8 cellular contexts compared by ENCODE assay signal in the genomic region with DNA sequence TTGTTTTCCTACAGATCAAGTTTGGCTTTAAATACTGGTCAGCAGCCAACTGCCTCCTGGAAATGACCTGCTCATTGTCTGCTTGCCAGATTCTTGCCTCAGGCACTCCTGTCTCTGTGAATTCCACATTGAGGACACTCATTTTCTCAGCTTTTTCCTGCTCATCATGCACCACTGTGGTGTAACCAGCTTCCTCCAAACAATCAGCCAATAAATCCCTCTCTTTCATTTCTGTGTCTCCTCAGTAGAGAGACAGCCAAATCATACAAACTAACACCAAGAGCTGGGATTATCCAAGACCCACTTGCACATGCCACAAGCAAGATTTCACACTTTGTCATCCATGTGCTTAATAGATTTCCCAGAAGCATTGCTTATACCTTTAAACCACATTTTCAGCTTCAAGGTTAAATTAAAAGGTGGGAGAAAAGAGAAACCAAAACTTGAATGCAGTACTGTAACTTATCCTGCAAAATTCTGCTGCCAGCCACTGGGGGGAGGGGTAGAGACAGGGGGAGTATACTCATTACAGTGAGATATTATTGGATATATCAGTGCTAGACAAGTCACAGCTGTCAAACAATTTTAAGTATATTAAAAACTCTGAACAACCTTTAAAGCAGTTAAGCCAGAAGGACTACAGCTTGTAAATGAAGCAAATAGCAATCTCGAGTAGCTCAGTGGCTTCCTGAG.
DNase-seq lines count a peak whose midpoint lies in the region; ATAC-seq, FAIRE-seq and TF ChIP-seq lines count a peak whose summit lies in the region.

No MANE protein-coding gene starts in this region.

- H3K36me3 Mint-ChIP-seq in activated naive CD4-positive, alpha-beta T cell treated with anti-CD3 and anti-CD28 coated beads, Interleukin-2, amount 10 ng/mL, durations not matched to agents 7 days and 5 days, result peaks cover 4% of the 10 kb centered on the region

- ATAC-seq in Right ventricle myocardium superior (ENCODE audit: poor library complexity) (peak; percentile 66), HG03175 (IDR thresholded peaks at IDR 0.05; ENCODE audit: unreplicated experiment) (no peak)

- CTCF ChIA-PET in AG04449 (lab: Yijun Ruan, JAX), result interaction anchor here (1.4 to 1.9 kb wide), 2 partner anchors 9 to 16 kb away, joined by 4 to 6 read pairs; no protein-coding TSS in a partner anchor
- CTCF ChIA-PET in activated naive CD4-positive, alpha-beta T cell treated with anti-CD3 and anti-CD28 coated beads, Interleukin-2, amount 10 ng/mL, durations not matched to agents 7 days and 5 days (lab: Charles Lee), result interaction anchor here (0.6 to 2.0 kb wide), 8 partner anchors 17 to 334 kb away, joined by 3 to 11 read pairs (median 3); a partner anchor contains a TSS

- peak; percentile 31 for FAIRE-seq in GM12891 (lab: Jason Lieb, UNC)

- no peak for TF ChIP-seq CTCF in AG04449 (IDR thresholded peaks at IDR 0.05; ENCODE audit: insufficient read depth, low read length, missing control alignments)

- H3K27me3 Mint-ChIP-seq in activated naive CD4-positive, alpha-beta T cell treated with anti-CD3 and anti-CD28 coated beads, Interleukin-2, amount 10 ng/mL, durations not matched to agents 7 days and 5 days, result no peaks in the 10 kb centered on the region

- intact Hi-C loops in Right ventricle myocardium superior (cut with DNase I), result no loop called here

- H3K4me3 ChIP-seq in AG04449 (ENCODE audit: low read depth, low read length), result peak overlapping the region; percentile 38

- peak overlapping the region; percentile 55 for H3K4me3 Mint-ChIP-seq in activated naive CD4-positive, alpha-beta T cell treated with anti-CD3 and anti-CD28 coated beads, Interleukin-2, amount 10 ng/mL, durations not matched to agents 7 days and 5 days

- peak overlapping the region; percentile 74 for H3K27ac Mint-ChIP-seq in activated naive CD4-positive, alpha-beta T cell treated with anti-CD3 and anti-CD28 coated beads, Interleukin-2, amount 10 ng/mL, durations not matched to agents 7 days and 5 days

- H3K9me3 Mint-ChIP-seq in activated naive CD4-positive, alpha-beta T cell treated with anti-CD3 and anti-CD28 coated beads, Interleukin-2, amount 10 ng/mL, durations not matched to agents 7 days and 5 days, result no peaks in the 10 kb centered on the region

- DNase-seq in AG04449 (ENCODE audit: low read depth, low spot score) (peak; percentile 84), GM12891 (ENCODE audit: insufficient read length, low spot score) (no peak), NCI-H146 (lab: John Stamatoyannopoulos, UW) (peak; percentile 42), Right ventricle myocardium superior (no peak), renal cortical epithelial cell (ENCODE audit: low read depth) (peak; percentile 96), NCI-H510A treated with DMSO at 0.1 percent for 48 hours (lab: John Stamatoyannopoulos, UW) (no peak)
- peak; percentile 67 for DNase-seq in activated naive CD4-positive, alpha-beta T cell treated with anti-CD3 and anti-CD28 coated beads, Interleukin-2, amount 10 ng/mL, durations not matched to agents 7 days and 5 days

- TF ChIP-seq POLR2A in GM12891 (IDR thresholded peaks at IDR 0.05; ENCODE audit: low read depth, low read length), result no peak

- POLR2A ChIA-PET in AG04449 (lab: Yijun Ruan, JAX), result interaction anchor here (1.0 kb wide), 1 partner anchor 105 kb away, joined by 3 read pairs; a partner anchor contains a TSS

- H3K4me1 Mint-ChIP-seq in activated naive CD4-positive, alpha-beta T cell treated with anti-CD3 and anti-CD28 coated beads, Interleukin-2, amount 10 ng/mL, durations not matched to agents 7 days and 5 days, result peaks cover 43% of the 10 kb centered on the region

TF ChIP-seq in GM12891, 5 proteins besides CTCF, POLR2A, EP300 and RAD21:
- TF ChIP-seq TAF1 (IDR thresholded peaks at IDR 0.05; ENCODE audit: low read depth, low read length) (no peak), SPI1 (IDR thresholded peaks at IDR 0.05; ENCODE audit: low read depth, low read length) (no peak), PAX5 (IDR thresholded peaks at IDR 0.05; ENCODE audit: insufficient read depth, low read length, severe bottlenecking) (no peak), POU2F2 (IDR thresholded peaks at IDR 0.05; ENCODE audit: low read depth, low read length) (no peak)

Comparison
In these comparisons a context has a peak if more than half of its experiments do, and no peak if none do; other contexts are left out.
1. DNase-seq: peak in AG04449 (single experiment), NCI-H146 (single experiment), activated naive CD4-positive, alpha-beta T cell treated with anti-CD3 and anti-CD28 coated beads, Interleukin-2, amount 10 ng/mL, durations not matched to agents 7 days and 5 days (single experiment) and renal cortical epithelial cell (single experiment); none in GM12891 (single experiment), Right ventricle myocardium superior (single experiment) and NCI-H510A treated with DMSO at 0.1 percent for 48 hours (single experiment).